Comparison of ENCODE assay signal across 31 cellular contexts in the genomic region with DNA sequence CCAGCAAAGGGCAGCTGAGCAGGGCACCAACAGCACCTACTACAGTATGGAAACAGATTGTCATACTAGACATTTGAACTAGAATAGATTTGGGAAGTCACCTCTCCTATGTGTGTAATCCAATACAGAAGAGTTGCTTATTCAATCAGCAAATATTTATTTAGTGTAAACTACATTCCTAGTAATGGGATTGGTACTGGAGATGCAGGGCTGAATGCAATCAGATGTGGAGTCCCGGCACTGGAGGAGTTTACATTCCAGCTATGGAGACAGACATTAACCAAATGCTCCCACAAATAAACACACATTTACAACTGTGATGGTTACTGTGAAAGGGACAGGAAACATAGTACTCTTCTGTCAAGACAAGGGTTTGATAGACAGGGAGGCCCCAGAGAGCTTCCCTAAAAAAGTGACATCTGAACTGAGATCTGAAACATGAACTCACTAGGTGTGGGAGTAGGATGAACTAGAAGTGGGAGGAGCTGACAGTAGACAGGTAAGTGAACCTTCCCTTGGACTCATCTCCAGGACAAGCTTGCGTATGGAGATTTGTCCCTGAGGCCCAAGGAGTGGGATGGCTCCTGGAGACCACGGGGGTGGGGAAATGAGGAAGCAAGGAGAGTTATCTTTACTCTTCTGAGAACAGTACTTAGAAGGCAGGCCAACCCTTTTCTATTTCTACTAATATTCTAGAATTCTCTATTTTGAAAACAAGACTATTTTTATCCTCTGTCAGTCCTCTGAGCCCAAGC.
DNase-seq lines count a peak whose midpoint lies in the region; ATAC-seq and TF ChIP-seq lines count a peak whose summit lies in the region.
"Had no signal": no experiment of that assay in that cellular context is flagged by ENCODE, and none has a peak within 500 bp of the region (broad histone marks: within the 10 kb centered on the region; RNA-seq: fewer than 3 reads in every experiment).

No MANE protein-coding gene starts in this region.

- DNase-seq in endodermal cell: peak; percentile 77
- DNase-seq in AML-193 (lab: John Stamatoyannopoulos, UW): no peak
- DNase-seq in CD8-positive, alpha-beta memory T cell: no peak
- DNase-seq in Ammon's horn (ENCODE audit: low spot score): no peak
- DNase-seq: activated CD4-positive, alpha-beta T cell treated with anti-CD3 and anti-CD28 coated beads for 4 hours; activated naive CD4-positive, alpha-beta T cell; activated T-cell treated with anti-CD3 and anti-CD28 coated beads, Interleukin-2, amount 50 U/mL, for 4 hours; amniotic stem cell; Calu3; colonic mucosa; effector memory CD8-positive, alpha-beta T cell; HFFc6; immature natural killer cell; Kasumi-1; naive thymus-derived CD4-positive, alpha-beta T cell; NCI-H1694; NCI-H526 treated with DMSO at 0.1 percent for 48 hours; retina; SJCRH30; small intestine; stimulated activated CD4-positive, alpha-beta T cell treated with anti-CD3 and anti-CD28 coated beads, Interleukin-1b, Interleukin-23, amount 100 ng/mL, for 48 hours; substantia nigra; T-cell had no signal

- peak overlapping the region; percentile 75 for H3K4me3 Mint-ChIP-seq in endodermal cell
- H3K4me3 Mint-ChIP-seq in CD8-positive, alpha-beta memory T cell: no peak overlapping the region
- H3K4me3 Mint-ChIP-seq: activated T-cell treated with anti-CD3 and anti-CD28 coated beads, Interleukin-2, amount 50 U/mL, for 4 hours; effector memory CD8-positive, alpha-beta T cell; HFFc6; immature natural killer cell; naive thymus-derived CD4-positive, alpha-beta T cell; T-cell had no signal

- H3K4me1 ChIP-seq in HUES64 (ENCODE audit: insufficient read depth, low read length): peaks cover 18% of the 10 kb centered on the region
- peaks cover 6% of the 10 kb centered on the region for H3K4me1 ChIP-seq in endodermal cell (ENCODE audit: control insufficient read depth, insufficient read depth, low read length)
- H3K4me1 ChIP-seq in iPS-20b (ENCODE audit: insufficient read depth, low read length): peaks cover 14% of the 10 kb centered on the region
- H3K4me1 ChIP-seq in CD8-positive, alpha-beta memory T cell (ENCODE audit: insufficient read depth, low read length): no peaks in the 10 kb centered on the region
- H3K4me1 ChIP-seq: A549, breast epithelium, colonic mucosa, SJCRH30 had no signal

- no peak; the same call in 1 of the 2 replicates for TF ChIP-seq CTCF in C4-2B (conservative IDR thresholded peaks at IDR 0.05)
- TF ChIP-seq CTCF in endodermal cell (conservative IDR thresholded peaks at IDR 0.05): no peak

- H3K9me3 ChIP-seq in HUES64 (ENCODE audit: insufficient read depth, low read depth, low read length) (no peaks in the 10 kb centered on the region), endodermal cell (ENCODE audit: control insufficient read depth, low read length) (no peaks in the 10 kb centered on the region), iPS-20b (ENCODE audit: insufficient read depth, low read depth, low read length) (no peaks in the 10 kb centered on the region)
- no peaks in the 10 kb centered on the region for H3K9me3 ChIP-seq in CD8-positive, alpha-beta memory T cell (ENCODE audit: low read length)
- H3K9me3 ChIP-seq: A549, breast epithelium, colonic mucosa, esophagus muscularis mucosa, SJCRH30 had no signal

- peak overlapping the region; percentile 10; the same call in 1 of the 2 replicates for H3K9ac ChIP-seq in HUES64 (ENCODE audit: low read depth, low read length)
- H3K9ac ChIP-seq in endodermal cell (ENCODE audit: extremely low read depth, low read length, poor library complexity, severe bottlenecking): no peak overlapping the region
- 0 out of 2 replicates have a peak overlapping the region, but pooled peaks have one; percentile 2 for H3K9ac ChIP-seq in iPS-20b (ENCODE audit: low read depth, low read length)

- H3K4me3 ChIP-seq in HUES64 (ENCODE audit: low read length) (peak overlapping the region; percentile 38), endodermal cell (ENCODE audit: low read length) (no peak overlapping the region), iPS-20b (ENCODE audit: low read length) (peak overlapping the region; percentile 51)
- H3K4me3 ChIP-seq in CD8-positive, alpha-beta memory T cell (ENCODE audit: low read length): no peak overlapping the region
- H3K4me3 ChIP-seq: A549, breast epithelium, colonic mucosa, esophagus muscularis mucosa, SJCRH30 had no signal

- peaks cover 6% of the 10 kb centered on the region for H3K36me3 Mint-ChIP-seq in endodermal cell (ENCODE audit: low read depth)
- H3K36me3 Mint-ChIP-seq in CD8-positive, alpha-beta memory T cell: no peaks in the 10 kb centered on the region
- H3K36me3 Mint-ChIP-seq: immature natural killer cell; naive thymus-derived CD4-positive, alpha-beta T cell; T-cell had no signal

- H3K9me3 Mint-ChIP-seq in endodermal cell: no peaks in the 10 kb centered on the region
- H3K9me3 Mint-ChIP-seq in CD8-positive, alpha-beta memory T cell: peaks cover 0 to 3% (median 0%) of the 10 kb centered on the region in 5 donors
- H3K9me3 Mint-ChIP-seq: activated T-cell treated with anti-CD3 and anti-CD28 coated beads, Interleukin-2, amount 50 U/mL, for 4 hours; effector memory CD8-positive, alpha-beta T cell; T-cell had no signal

- H3K36me3 ChIP-seq in HUES64 (ENCODE audit: insufficient read depth, low read length) (peaks cover 3% of the 10 kb centered on the region; the same call in 1 of the 2 replicates), endodermal cell (ENCODE audit: control insufficient read depth, insufficient read depth, low read length) (no peaks in the 10 kb centered on the region), iPS-20b (ENCODE audit: insufficient read depth, low read depth, low read length) (no peaks in the 10 kb centered on the region; the same call in 1 of the 2 replicates)
- H3K36me3 ChIP-seq in CD8-positive, alpha-beta memory T cell (ENCODE audit: insufficient read depth, low read length): no peaks in the 10 kb centered on the region
- H3K36me3 ChIP-seq: breast epithelium, colonic mucosa, esophagus muscularis mucosa, SJCRH30 had no signal

- H3K27ac ChIP-seq in C4-2B: peak overlapping the region; percentile 6; the same call in 1 of the 2 replicates
- H3K27ac ChIP-seq in HUES64 (ENCODE audit: low read depth, low read length): peak overlapping the region; percentile 80; the same call in 1 of the 2 replicates
- no peak overlapping the region for H3K27ac ChIP-seq in endodermal cell (ENCODE audit: low read depth, low read length)
- H3K27ac ChIP-seq in iPS-20b (ENCODE audit: low read length): no peak overlapping the region
- no peak overlapping the region for H3K27ac ChIP-seq in CD8-positive, alpha-beta memory T cell (ENCODE audit: low read depth, low read length)
- H3K27ac ChIP-seq: A549, breast epithelium, colonic mucosa, esophagus muscularis mucosa, SJCRH30 had no signal

- no peaks in the 10 kb centered on the region for H3K27me3 Mint-ChIP-seq in endodermal cell (ENCODE audit: insufficient read depth)
- H3K27me3 Mint-ChIP-seq in CD8-positive, alpha-beta memory T cell: peaks cover 0 to 6% of the 10 kb centered on the region in 2 donors
- H3K27me3 Mint-ChIP-seq: naive thymus-derived CD4-positive, alpha-beta T cell had no signal

- WGBS in HUES64: 28% methylated on average over 1 of the region's 3 CpGs
- 58% methylated on average over 2 of the region's 3 CpGs; no CpG with 5 or more reads in 1 of the 2 experiments for WGBS in endodermal cell (ENCODE audit: insufficient coverage in 1 of 2, insufficient read length in 1 of 2), 2 experiments

- ATAC-seq in GM18517 (IDR thresholded peaks at IDR 0.05; ENCODE audit: unreplicated experiment): no peak
- ATAC-seq: A549; activated T-cell treated with anti-CD3 and anti-CD28 coated beads, Interleukin-2, amount 50 U/mL, for 4 hours; effector memory CD8-positive, alpha-beta T cell; left lobe of liver; naive thymus-derived CD4-positive, alpha-beta T cell; T-cell had no signal

- H3K27ac Mint-ChIP-seq in endodermal cell: peak overlapping the region; percentile 97
- H3K27ac Mint-ChIP-seq in CD8-positive, alpha-beta memory T cell: no peak overlapping the region
- H3K27ac Mint-ChIP-seq: effector memory CD8-positive, alpha-beta T cell; HFFc6; immature natural killer cell; naive thymus-derived CD4-positive, alpha-beta T cell; T-cell had no signal

- peaks cover 56% of the 10 kb centered on the region for H3K4me1 Mint-ChIP-seq in endodermal cell
- no peaks in the 10 kb centered on the region for H3K4me1 Mint-ChIP-seq in CD8-positive, alpha-beta memory T cell
- H3K4me1 Mint-ChIP-seq: immature natural killer cell; naive thymus-derived CD4-positive, alpha-beta T cell; T-cell had no signal

- CTCF ChIA-PET in CD8-positive, alpha-beta memory T cell (lab: Charles Lee): no interaction called here

- H3K27me3 ChIP-seq in HUES64 (ENCODE audit: insufficient read depth, low read length) (no peaks in the 10 kb centered on the region), endodermal cell (ENCODE audit: control insufficient read depth, insufficient read depth, low read length, poor library complexity, severe bottlenecking) (no peaks in the 10 kb centered on the region), iPS-20b (ENCODE audit: insufficient read depth, low read length) (no peaks in the 10 kb centered on the region)
- no peaks in the 10 kb centered on the region for H3K27me3 ChIP-seq in CD8-positive, alpha-beta memory T cell (ENCODE audit: insufficient read depth, low read length, poor library complexity, severe bottlenecking)
- H3K27me3 ChIP-seq: breast epithelium, colonic mucosa, esophagus muscularis mucosa had no signal

- POLR2A ChIA-PET in CD8-positive, alpha-beta memory T cell (lab: Charles Lee): no interaction called here

Comparison
In these comparisons a context has a peak if more than half of its experiments do, and no peak if none do; other contexts are left out.
1. H3K27ac ChIP-seq: peak in C4-2B (single experiment) and HUES64 (single experiment); none in endodermal cell (single experiment), iPS-20b (single experiment) and CD8-positive, alpha-beta memory T cell (single experiment).
2. H3K4me3 ChIP-seq: peak in HUES64 (single experiment) and iPS-20b (single experiment); none in endodermal cell (single experiment) and CD8-positive, alpha-beta memory T cell (single experiment).